19 cellular contexts compared by ENCODE assay signal in the genomic region with DNA sequence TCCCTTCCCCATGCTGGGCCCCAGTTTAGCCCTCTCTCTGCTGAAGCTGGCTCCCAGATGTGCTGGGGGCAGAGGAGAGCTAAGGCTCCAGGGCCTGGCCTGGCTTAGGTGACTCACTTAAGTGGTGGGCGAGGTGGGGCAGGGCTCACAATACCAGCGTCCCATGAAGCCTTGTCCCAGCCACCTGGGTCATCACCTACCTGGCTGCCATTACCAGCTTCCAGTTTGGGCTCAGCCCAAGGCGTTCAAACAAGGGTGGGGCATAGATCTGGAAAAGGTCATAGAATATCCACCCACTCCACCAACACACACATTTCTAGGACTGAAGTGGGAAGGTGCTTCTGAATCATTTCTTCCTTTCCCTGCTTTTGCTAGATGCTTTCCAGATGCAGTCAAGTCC. TPM values are rescaled to one million over a fixed set of nuclear protein-coding genes. Genes with fewer than 3 reads are reported as not detected.
DNase-seq lines count a peak whose midpoint lies in the region; ATAC-seq, FAIRE-seq and TF ChIP-seq lines count a peak whose summit lies in the region.
"Had no signal": no experiment of that assay in that cellular context is flagged by ENCODE, and none has a peak within 500 bp of the region (broad histone marks: within the 10 kb centered on the region; RNA-seq: fewer than 3 reads in every experiment).

No MANE protein-coding gene starts in this region.

- H3K4me1 Mint-ChIP-seq in activated CD8-positive, alpha-beta T cell treated with anti-CD3 and anti-CD28 coated beads, Interleukin-2, amount 10 ng/mL, durations not matched to agents 7 days and 5 days (ENCODE audit: low read depth), result peaks cover 19% of the 10 kb centered on the region

- peak overlapping the region; percentile 80 to 100 (median 89) for H3K4me2 ChIP-seq in BLaER1 treated with 17β-estradiol and CSF1 and Interleukin-3, amounts not matched to agents 10 nM and 100 nM

- H3K36me3 Mint-ChIP-seq in activated CD8-positive, alpha-beta T cell treated with anti-CD3 and anti-CD28 coated beads, Interleukin-2, amount 10 ng/mL, durations not matched to agents 7 days and 5 days (ENCODE audit: low read depth), result no peaks in the 10 kb centered on the region

- H3K9me3 ChIP-seq in BLaER1 treated with 17β-estradiol and CSF1 and Interleukin-3, amounts not matched to agents 10 nM and 100 nM (replicated peaks in 1 of 11), result no peaks in the 10 kb centered on the region
- H3K9me3 ChIP-seq in HEK293 (ENCODE audit: control insufficient read depth, insufficient read depth, low read depth, low read length) (no peaks in the 10 kb centered on the region), mucosa of stomach (ENCODE audit: control insufficient read depth, low read length) (no peaks in the 10 kb centered on the region)

- peaks cover 53% of the 10 kb centered on the region for H3K27me3 Mint-ChIP-seq in activated CD8-positive, alpha-beta T cell treated with anti-CD3 and anti-CD28 coated beads, Interleukin-2, amount 10 ng/mL, durations not matched to agents 7 days and 5 days (ENCODE audit: low read depth)

- H3K4me1 ChIP-seq in BLaER1 treated with 17β-estradiol and CSF1 and Interleukin-3, amounts not matched to agents 10 nM and 100 nM, result peaks cover 57 to 84% (median 77%) of the 10 kb centered on the region in 10 experiments
- peaks cover 4% of the 10 kb centered on the region; the same call in 1 of the 2 replicates for H3K4me1 ChIP-seq in HEK293 (ENCODE audit: control insufficient read depth, insufficient read depth, low read length)
- H3K4me1 ChIP-seq in mucosa of stomach (ENCODE audit: control insufficient read depth, insufficient read depth, low read length), result peaks cover 50% of the 10 kb centered on the region

- peak overlapping the region; percentile 47 to 77 (median 68); a peak in 21 of 22 replicates for H3K9ac ChIP-seq in BLaER1 treated with 17β-estradiol and CSF1 and Interleukin-3, amounts not matched to agents 10 nM and 100 nM
- H3K9ac ChIP-seq in mucosa of stomach (ENCODE audit: low read length), result peak overlapping the region; percentile 62

- H3K4me3 ChIP-seq in BLaER1 treated with 17β-estradiol and CSF1 and Interleukin-3, amounts not matched to agents 10 nM and 100 nM, result no peak overlapping the region
- no peak overlapping the region for H3K4me3 ChIP-seq in HEK293 (ENCODE audit: low read depth, low read length)
- no peak overlapping the region for H3K4me3 ChIP-seq in bronchial epithelial cell (ENCODE audit: low read depth, low read length)
- no peak overlapping the region for H3K4me3 ChIP-seq in mucosa of stomach (ENCODE audit: low read length)

- no peak for ATAC-seq in GM19023 (IDR thresholded peaks at IDR 0.05; ENCODE audit: unreplicated experiment)
- ATAC-seq in activated CD8-positive, alpha-beta T cell treated with anti-CD3 and anti-CD28 coated beads, Interleukin-2, amount 10 ng/mL, durations not matched to agents 7 days and 5 days, result no peak
- ATAC-seq: Panc1 had no signal

- H3K27ac ChIP-seq in BLaER1 treated with 17β-estradiol and CSF1 and Interleukin-3, amounts not matched to agents 10 nM and 100 nM, result peak overlapping the region; percentile 69 to 91 (median 90)
- H3K27ac ChIP-seq in HEK293 (ENCODE audit: extremely low read depth, low read depth, low read length), result no peak overlapping the region
- H3K27ac ChIP-seq: C4-2B had no signal

- POLR2A ChIA-PET in HEK293 (lab: Yijun Ruan, JAX), result interaction anchor here (0.6 to 1.6 kb wide), 3 partner anchors 9 to 874 kb away, joined by 3 to 5 read pairs (median 5); no protein-coding TSS in a partner anchor
- POLR2A ChIA-PET in activated CD8-positive, alpha-beta T cell treated with anti-CD3 and anti-CD28 coated beads, Interleukin-2, amount 10 ng/mL, durations not matched to agents 7 days and 5 days (lab: Charles Lee), result no interaction called here

- FAIRE-seq in bronchial epithelial cell (lab: Jason Lieb, UNC), result no peak
- FAIRE-seq: A204.1 had no signal

- TF ChIP-seq CTCF in HEK293 (tag by site-specific recombination; IDR thresholded peaks at IDR 0.05), result no peak
- TF ChIP-seq CTCF in bronchial epithelial cell (IDR thresholded peaks at IDR 0.05; ENCODE audit: insufficient read depth, low read length, severe bottlenecking), result no peak

- DNase-seq in bronchial epithelial cell (ENCODE audit: low read depth) (peak; percentile 15), anterior cingulate cortex (lab: John Stamatoyannopoulos, UW) (no peak)
- DNase-seq in stimulated activated naive CD4-positive, alpha-beta T cell (lab: John Stamatoyannopoulos, UW), result no peak
- DNase-seq in activated CD8-positive, alpha-beta T cell treated with anti-CD3 and anti-CD28 coated beads, Interleukin-2, amount 10 ng/mL, durations not matched to agents 7 days and 5 days, result no peak
- DNase-seq: COR-L47, EL, HFFc6, KBM-7, NCI-H1048, NCI-H146, NCI-H2081 treated with DMSO at 0.1 percent for 48 hours, NCI-H524 had no signal

- CTCF ChIA-PET in HEK293 (lab: Yijun Ruan, JAX), result interaction anchor here (1.9 to 6.2 kb wide), 6 partner anchors 11 to 72 kb away, joined by 7 to 61 read pairs (median 32); no protein-coding TSS in a partner anchor
- CTCF ChIA-PET in activated CD8-positive, alpha-beta T cell treated with anti-CD3 and anti-CD28 coated beads, Interleukin-2, amount 10 ng/mL, durations not matched to agents 7 days and 5 days (lab: Charles Lee), result interaction anchor here (5.5 to 15.1 kb wide), 3 partner anchors 12 to 30 kb away, joined by 56 to 235 read pairs (median 221); no protein-coding TSS in a partner anchor

- H4K20me1 ChIP-seq in BLaER1 treated with 17β-estradiol and CSF1 and Interleukin-3, amounts not matched to agents 10 nM and 100 nM, result no peaks in the 10 kb centered on the region

- no peak overlapping the region for H3K4me3 Mint-ChIP-seq in activated CD8-positive, alpha-beta T cell treated with anti-CD3 and anti-CD28 coated beads, Interleukin-2, amount 10 ng/mL, durations not matched to agents 7 days and 5 days
- H3K4me3 Mint-ChIP-seq: HFFc6 had no signal

- H3K27ac Mint-ChIP-seq in activated CD8-positive, alpha-beta T cell treated with anti-CD3 and anti-CD28 coated beads, Interleukin-2, amount 10 ng/mL, durations not matched to agents 7 days and 5 days, result no peak overlapping the region
- H3K27ac Mint-ChIP-seq: HFFc6 had no signal

- peaks cover 0 to 9% (median 0%) of the 10 kb centered on the region in 11 experiments; a peak in 2 of 22 replicates for H3K27me3 ChIP-seq in BLaER1 treated with 17β-estradiol and CSF1 and Interleukin-3, amounts not matched to agents 10 nM and 100 nM
- H3K27me3 ChIP-seq in bronchial epithelial cell (ENCODE audit: control insufficient read depth, insufficient read depth, low read length), result peaks cover 12% of the 10 kb centered on the region
- peaks cover 15% of the 10 kb centered on the region for H3K27me3 ChIP-seq in mucosa of stomach (ENCODE audit: control insufficient read depth, insufficient read depth, low read length)

- no peaks in the 10 kb centered on the region for H3K9me3 Mint-ChIP-seq in activated CD8-positive, alpha-beta T cell treated with anti-CD3 and anti-CD28 coated beads, Interleukin-2, amount 10 ng/mL, durations not matched to agents 7 days and 5 days (ENCODE audit: insufficient read depth)
- H3K9me3 Mint-ChIP-seq: HFFc6 had no signal

- no peaks in the 10 kb centered on the region for H3K36me3 ChIP-seq in BLaER1 treated with 17β-estradiol and CSF1 and Interleukin-3, amounts not matched to agents 10 nM and 100 nM
- no peaks in the 10 kb centered on the region for H3K36me3 ChIP-seq in HEK293 (ENCODE audit: control insufficient read depth in 2 of 2, insufficient read depth in 1 of 2, low read length in 2 of 2)
- H3K36me3 ChIP-seq in bronchial epithelial cell (ENCODE audit: control insufficient read depth, insufficient read depth, low read length), result no peaks in the 10 kb centered on the region
- no peaks in the 10 kb centered on the region for H3K36me3 ChIP-seq in mucosa of stomach (ENCODE audit: control insufficient read depth, insufficient read depth, low read length)

TF ChIP-seq in HEK293, 187 proteins besides CTCF, POLR2A, EP300 and RAD21 (continues in another document):
- TF ChIP-seq ZNF48 (tag by site-specific recombination; IDR thresholded peaks at IDR 0.05) (no peak), ZNF174 (tag by site-specific recombination; IDR thresholded peaks at IDR 0.05) (no peak), ZNF391 (tag by site-specific recombination; IDR thresholded peaks at IDR 0.05; ENCODE audit: borderline replicate concordance, low read depth) (no peak), ZFP69B (tag by site-specific recombination; IDR thresholded peaks at IDR 0.05) (no peak), ZNF404 (tag by site-specific recombination; IDR thresholded peaks at IDR 0.05) (no peak), ZNF623 (tag by site-specific recombination; IDR thresholded peaks at IDR 0.05) (no peak), ZSCAN23 (tag by site-specific recombination; IDR thresholded peaks at IDR 0.05) (no peak)
- TF ChIP-seq, protein P1, sequence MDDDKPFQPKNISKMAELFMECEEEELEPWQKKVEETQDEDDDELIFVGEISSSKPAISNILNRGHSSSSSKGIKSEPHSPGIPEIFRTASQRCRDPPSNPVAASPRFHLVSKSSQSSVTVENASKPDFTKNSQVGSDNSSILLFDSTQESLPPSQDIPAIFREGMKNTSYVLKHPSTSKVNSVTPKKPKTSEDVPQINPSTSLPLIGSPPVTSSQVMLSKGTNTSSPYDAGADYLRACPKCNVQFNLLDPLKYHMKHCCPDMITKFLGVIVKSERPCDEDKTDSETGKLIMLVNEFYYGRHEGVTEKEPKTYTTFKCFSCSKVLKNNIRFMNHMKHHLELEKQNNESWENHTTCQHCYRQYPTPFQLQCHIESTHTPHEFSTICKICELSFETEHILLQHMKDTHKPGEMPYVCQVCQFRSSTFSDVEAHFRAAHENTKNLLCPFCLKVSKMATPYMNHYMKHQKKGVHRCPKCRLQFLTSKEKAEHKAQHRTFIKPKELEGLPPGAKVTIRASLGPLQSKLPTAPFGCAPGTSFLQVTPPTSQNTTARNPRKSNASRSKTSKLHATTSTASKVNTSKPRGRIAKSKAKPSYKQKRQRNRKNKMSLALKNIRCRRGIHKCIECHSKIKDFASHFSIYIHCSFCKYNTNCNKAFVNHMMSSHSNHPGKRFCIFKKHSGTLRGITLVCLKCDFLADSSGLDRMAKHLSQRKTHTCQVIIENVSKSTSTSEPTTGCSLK (tag by site-specific recombination; IDR thresholded peaks at IDR 0.05), result no peak

RNA-seq across cellular contexts. Expression of a gene that starts 8.3 kb away (rescaled TPM):
- total RNA-seq in bronchial epithelial cell, result 1.6 and 4.0 TPM in 2 replicates
- under 1 TPM in 1 of 2 experiments, not detected in 1; 0.18 TPM for total RNA-seq in activated CD8-positive, alpha-beta T cell treated with anti-CD3 and anti-CD28 coated beads, Interleukin-2, amount 10 ng/mL, durations not matched to agents 7 days and 5 days

RNA-seq across cellular contexts. Expression of a gene that starts 39.1 kb away (rescaled TPM):
- total RNA-seq in bronchial epithelial cell, result 14.0 and 16.1 TPM in 2 replicates
- 10 to 100 TPM; 24.7 to 24.8 TPM for total RNA-seq in activated CD8-positive, alpha-beta T cell treated with anti-CD3 and anti-CD28 coated beads, Interleukin-2, amount 10 ng/mL, durations not matched to agents 7 days and 5 days

RNA-seq across cellular contexts. Expression of a gene that starts 39.2 kb away (rescaled TPM):
- 0.13 and 0.26 TPM in 2 replicates for total RNA-seq in bronchial epithelial cell
- under 1 TPM; 0.47 to 0.50 TPM for total RNA-seq in activated CD8-positive, alpha-beta T cell treated with anti-CD3 and anti-CD28 coated beads, Interleukin-2, amount 10 ng/mL, durations not matched to agents 7 days and 5 days
